Comparison of ENCODE assay signal across 13 cellular contexts in genomic region chrX:71168134-71168533, GRCh38. TPM values are rescaled to one million over a fixed set of nuclear protein-coding genes. Genes with fewer than 3 reads are reported as not detected.
A peak's percentile ranks its signal among the peaks of the same experiment; 100 is the strongest.
DNase-seq lines count a peak whose midpoint lies in the region; ATAC-seq and TF ChIP-seq lines count a peak whose summit lies in the region.
"Had no signal": no experiment of that assay in that cellular context is flagged by ENCODE, and none has a peak within 500 bp of the region (broad histone marks: within the 10 kb centered on the region; RNA-seq: fewer than 3 reads in every experiment).

No MANE protein-coding gene starts in this region.

- intact Hi-C loops in ascending aorta (cut with DNase I) (no loop called here), spleen (cut with DNase I; ENCODE audit: low total_unique reads) (no loop called here)

- H3K27me3 ChIP-seq in ascending aorta (no peaks in the 10 kb centered on the region), spleen (replicated peaks in 1 of 7) (no peaks in the 10 kb centered on the region)

- no peak overlapping the region for H3K27ac ChIP-seq in ascending aorta
- H3K27ac ChIP-seq in spleen = no peak overlapping the region
- H3K27ac ChIP-seq: BLaER1 treated with 17β-estradiol and CSF1 and Interleukin-3, amounts not matched to agents 10 nM and 100 nM had no signal

- no peaks in the 10 kb centered on the region for H3K36me3 ChIP-seq in ascending aorta
- peaks cover 0 to 12% (median 0%) of the 10 kb centered on the region in 6 donors for H3K36me3 ChIP-seq in spleen

- H3K9me3 ChIP-seq in T-helper 17 cell (ENCODE audit: control insufficient read depth, low read length, poor library complexity, severe bottlenecking) = no peaks in the 10 kb centered on the region
- no peaks in the 10 kb centered on the region for H3K9me3 ChIP-seq in ascending aorta
- H3K9me3 ChIP-seq in spleen = no peaks in the 10 kb centered on the region

- no peak for ATAC-seq in T-helper 17 cell
- no peak for ATAC-seq in central memory CD8-positive, alpha-beta T cell (replicated peaks; ENCODE audit: extremely low read depth, poor library complexity, severe bottlenecking)
- no peak for ATAC-seq in GM18502 (IDR thresholded peaks at IDR 0.05; ENCODE audit: poor library complexity, unreplicated experiment)
- ATAC-seq: GM23338 had no signal

- no peak overlapping the region for H3K27ac Mint-ChIP-seq in T-helper 17 cell
- peak overlapping the region; percentile 89 for H3K27ac Mint-ChIP-seq in central memory CD8-positive, alpha-beta T cell (ENCODE audit: low read depth)
- H3K27ac Mint-ChIP-seq: GM23338 had no signal

- H3K9me3 Mint-ChIP-seq in central memory CD8-positive, alpha-beta T cell = no peaks in the 10 kb centered on the region
- H3K9me3 Mint-ChIP-seq: CD4-positive, CD25-positive, alpha-beta regulatory T cell; GM23338 had no signal

- H3K36me3 Mint-ChIP-seq in T-helper 17 cell (ENCODE audit: low read depth) = no peaks in the 10 kb centered on the region
- H3K36me3 Mint-ChIP-seq in central memory CD8-positive, alpha-beta T cell (ENCODE audit: insufficient read depth) = peaks cover 4% of the 10 kb centered on the region

- peak overlapping the region; percentile 15 for H3K4me3 Mint-ChIP-seq in T-helper 17 cell
- H3K4me3 Mint-ChIP-seq in central memory CD8-positive, alpha-beta T cell = no peak overlapping the region
- H3K4me3 Mint-ChIP-seq: CD4-positive, CD25-positive, alpha-beta regulatory T cell; GM23338 had no signal

- H3K4me1 Mint-ChIP-seq in T-helper 17 cell = peaks cover 3% of the 10 kb centered on the region
- H3K4me1 Mint-ChIP-seq in central memory CD8-positive, alpha-beta T cell = peaks cover 23% of the 10 kb centered on the region

- DNase-seq in T-helper 17 cell (no peak), mesenteric fat pad (ENCODE audit: low spot score) (peak; percentile 53), A172 (ENCODE audit: low spot score) (no peak), ascending aorta (ENCODE audit: low spot score in 2 of 2) (no peak), spleen (no peak)
- no peak for DNase-seq in central memory CD8-positive, alpha-beta T cell (ENCODE audit: low spot score in 2 of 2)
- DNase-seq: CD4-positive, CD25-positive, alpha-beta regulatory T cell; H7 had no signal

- no peaks in the 10 kb centered on the region for H3K27me3 Mint-ChIP-seq in T-helper 17 cell
- no peaks in the 10 kb centered on the region for H3K27me3 Mint-ChIP-seq in central memory CD8-positive, alpha-beta T cell
- H3K27me3 Mint-ChIP-seq: CD4-positive, CD25-positive, alpha-beta regulatory T cell had no signal

- WGBS in spleen, 5 donors = 92 to 100% (median 99%) methylated on average over 1 to 8 of the region's 8 CpGs

- no peak for TF ChIP-seq CTCF in ascending aorta (IDR thresholded peaks at IDR 0.05)
- TF ChIP-seq CTCF in spleen (IDR thresholded peaks at IDR 0.05 in 8 of 11, conservative IDR thresholded peaks at IDR 0.05 in 3 of 11) = no peak

- no peak overlapping the region for H3K4me3 ChIP-seq in ascending aorta
- no peak overlapping the region for H3K4me3 ChIP-seq in spleen
- H3K4me3 ChIP-seq: BLaER1 treated with 17β-estradiol and CSF1 and Interleukin-3, amounts not matched to agents 10 nM and 100 nM; GM23338 had no signal

- H3K4me1 ChIP-seq in ascending aorta (no peaks in the 10 kb centered on the region), spleen (peaks cover 0 to 7% (median 0%) of the 10 kb centered on the region in 6 donors)

- TF ChIP-seq POLR2A in spleen (IDR thresholded peaks at IDR 0.05) = no peak

RNA-seq across cellular contexts. Expression of gene NLGN3, which starts 23.5 kb away (rescaled TPM):
- total RNA-seq in T-helper 17 cell = 1 to 10 TPM; 2.9 to 4.2 TPM
- total RNA-seq in mesenteric fat pad = 0.48 TPM
- total RNA-seq in A172 (2014; rRNA removed; shearing (Covaris generic)) = 0.22 and 0.72 TPM in 2 replicates
- 0.21 TPM for total RNA-seq in ascending aorta
- total RNA-seq in spleen = 1 to 10 TPM in 4 of 7 donors, under 1 TPM in 3; 0.66 to 2.5 (median 1.2) TPM
- polyA plus RNA-seq in spleen = under 1 TPM; 0.14 to 0.58 (median 0.48) TPM
- total RNA-seq: Daoy had no signal

RNA-seq across cellular contexts. Expression of gene MED12, which starts 49.7 kb away (rescaled TPM):
- 10 to 100 TPM; 66.2 to 79.2 TPM for total RNA-seq in T-helper 17 cell
- total RNA-seq in mesenteric fat pad = 46.7 TPM
- total RNA-seq in A172 (2014; rRNA removed; shearing (Covaris generic)) = 16.9 and 26.8 TPM in 2 replicates
- 36.9 TPM for total RNA-seq in ascending aorta
- 100 to 1,000 TPM in 3 of 7 donors, 10 to 100 TPM in 4; 90.0 to 151 (median 98.7) TPM for total RNA-seq in spleen
- polyA plus RNA-seq in spleen = 10 to 100 TPM in 1 of 3 donors, 1 to 10 TPM in 2; 5.2 to 15.6 (median 5.3) TPM

RNA-seq across cellular contexts. Expression of gene GJB1, which starts 54.9 kb away (rescaled TPM):
- total RNA-seq in T-helper 17 cell (not detected), mesenteric fat pad (not detected), ascending aorta (not detected), spleen (not detected)
- total RNA-seq in A172 (2014; rRNA removed; shearing (Covaris generic)) = not detected in 2 replicates
- polyA plus RNA-seq in spleen = not detected
- total RNA-seq: CD4-positive, CD25-positive, alpha-beta regulatory T cell; Daoy; HT1080 had no signal
- polyA plus RNA-seq: CD4-positive, CD25-positive, alpha-beta regulatory T cell; GM23338 had no signal

RNA-seq across cellular contexts. Expression of gene IL2RG, which starts 56.8 kb away (rescaled TPM):
- total RNA-seq in T-helper 17 cell (100 to 1,000 TPM; 347 to 400 TPM), mesenteric fat pad (5.8 TPM), ascending aorta (2.4 TPM), spleen (100 to 1,000 TPM in 6 of 7 donors, 10 to 100 TPM in 1; 92.6 to 174 (median 127) TPM)
- 0.22 and 1.4 TPM in 2 replicates for total RNA-seq in A172 (2014; rRNA removed; shearing (Covaris generic))
- 100 to 1,000 TPM in 2 of 3 donors, 10 to 100 TPM in 1; 89.8 to 155 (median 122) TPM for polyA plus RNA-seq in spleen
- total RNA-seq: Daoy, GM23338, H7, HT1080 had no signal
